ENCODE assay signal across 28 cellular contexts in genomic region chr6:163198396-163198795, GRCh38.
"Had no signal": no experiment of that assay in that cellular context is flagged by ENCODE, and none has a peak within 500 bp of the region (broad histone marks: within the 10 kb centered on the region; RNA-seq: fewer than 3 reads in every experiment).

No MANE protein-coding gene starts in this region.

- DNase-seq: activated B cell treated with CpG ODN at 0.5 μM for 24 hours; activated CD4-positive, alpha-beta T cell treated with anti-CD3 and anti-CD28 coated beads for 48 hours; activated CD4-positive, alpha-beta T cell treated with anti-CD3 and anti-CD28 coated beads, Interleukin-2, amount 50 U/mL, for 1 hour; activated CD4-positive, alpha-beta T cell treated with anti-CD3 and anti-CD28 coated beads, Interleukin-2, amount 50 U/mL, for 48 hours; activated CD8-positive, alpha-beta memory T cell treated with anti-CD3 and anti-CD28 coated beads for 24 hours; activated CD8-positive, alpha-beta T cell treated with anti-CD3 and anti-CD28 coated beads for 36 hours; activated effector memory CD4-positive, alpha-beta T cell treated with Interleukin-2 at 50 U/mL for 16 hours; activated gamma-delta T cell treated with Interleukin-2 at 50 U/mL for 16 hours; activated naive CD4-positive, alpha-beta T cell treated with anti-CD3 and anti-CD28 coated beads, Interleukin-2, amount 50 U/mL, for 16 hours; activated naive CD4-positive, alpha-beta T cell treated with Interleukin-2 at 50 U/mL for 16 hours; activated T-cell treated with anti-CD3 and anti-CD28 coated beads, Interleukin-2, amount 50 U/mL, for 4 hours; amniotic stem cell; aorta; body of pancreas; central memory CD4-positive, alpha-beta T cell; cerebellar nuclear complex; effector CD4-positive, alpha-beta T cell; effector memory CD8-positive, alpha-beta T cell; erythroblast; esophagus squamous epithelium; heart right ventricle; T-helper 1 cell; T-helper 17 cell had no signal

- H3K4me3 ChIP-seq: body of pancreas, coronary artery, esophagus squamous epithelium, gastroesophageal sphincter, heart right ventricle had no signal

- H3K27ac ChIP-seq: body of pancreas, coronary artery, esophagus squamous epithelium, gastroesophageal sphincter, heart right ventricle, VCaP had no signal

- H3K4me1 ChIP-seq: body of pancreas, esophagus squamous epithelium, gastroesophageal sphincter, heart right ventricle had no signal

- ATAC-seq: activated CD4-positive, CD25-positive, alpha-beta regulatory T cell treated with anti-CD3 and anti-CD28 coated beads, Interleukin-2, amount 50 U/mL, for 24 hours; activated CD8-positive, alpha-beta T cell treated with anti-CD3 and anti-CD28 coated beads for 36 hours; activated T-cell treated with anti-CD3 and anti-CD28 coated beads, Interleukin-2, amount 50 U/mL, for 4 hours; activated T-helper 17 cell treated with anti-CD3 and anti-CD28 coated beads, Interleukin-2, amount 50 U/mL, for 72 hours; body of pancreas; effector memory CD8-positive, alpha-beta T cell; gastroesophageal sphincter; heart right ventricle; T-helper 17 cell had no signal

- H3K36me3 ChIP-seq: esophagus squamous epithelium, gastroesophageal sphincter, heart right ventricle had no signal

- H3K27me3 ChIP-seq: body of pancreas, esophagus squamous epithelium, gastroesophageal sphincter, heart right ventricle had no signal

- H3K9me3 ChIP-seq: body of pancreas, esophagus squamous epithelium, gastroesophageal sphincter, heart right ventricle had no signal
